19 cellular contexts compared by ENCODE assay signal in genomic region chr1:30258471-30258870, GRCh38.
DNase-seq lines count a peak whose midpoint lies in the region; ATAC-seq and TF ChIP-seq lines count a peak whose summit lies in the region.
"Had no signal": no experiment of that assay in that cellular context is flagged by ENCODE, and none has a peak within 500 bp of the region (broad histone marks: within the 10 kb centered on the region; RNA-seq: fewer than 3 reads in every experiment).

No MANE protein-coding gene starts in this region.

- H3K36me3 ChIP-seq in right atrium auricular region: no peaks in the 10 kb centered on the region
- H3K36me3 ChIP-seq in RWPE2 (ENCODE audit: low read depth): no peaks in the 10 kb centered on the region
- no peaks in the 10 kb centered on the region for H3K36me3 ChIP-seq in spleen
- H3K36me3 ChIP-seq: HAP-1 had no signal

- peaks cover 12% of the 10 kb centered on the region for H3K27me3 Mint-ChIP-seq in chondrocyte (ENCODE audit: low read depth)
- H3K27me3 Mint-ChIP-seq: CD4-positive, CD25-positive, alpha-beta regulatory T cell had no signal

- 60 to 89% (median 78%) methylated on average over 6 of the region's 6 CpGs for WGBS in spleen, 5 donors

- H3K4me3 ChIP-seq in right atrium auricular region (no peak overlapping the region), RWPE2 (ENCODE audit: severe bottlenecking) (no peak overlapping the region), spleen (no peak overlapping the region)
- H3K4me3 ChIP-seq: GM23338, HAP-1 had no signal

- H3K27ac ChIP-seq in right atrium auricular region (no peak overlapping the region), RWPE2 (ENCODE audit: poor library complexity, severe bottlenecking) (no peak overlapping the region), spleen (no peak overlapping the region)
- H3K27ac ChIP-seq: 22Rv1, C4-2B had no signal

- H3K4me1 Mint-ChIP-seq in chondrocyte (ENCODE audit: low read depth): no peaks in the 10 kb centered on the region
- H3K4me1 Mint-ChIP-seq: CD4-positive, CD25-positive, alpha-beta regulatory T cell had no signal

- no peak for TF ChIP-seq POLR2A in spleen (IDR thresholded peaks at IDR 0.05)

- no peak overlapping the region for H3K27ac Mint-ChIP-seq in chondrocyte (ENCODE audit: unreplicated experiment)
- H3K27ac Mint-ChIP-seq: CD4-positive, CD25-positive, alpha-beta regulatory T cell; CD8-positive, alpha-beta T cell; GM23338; HFFc6 had no signal

- no peaks in the 10 kb centered on the region for H3K9me3 ChIP-seq in right atrium auricular region
- no peaks in the 10 kb centered on the region for H3K9me3 ChIP-seq in RWPE2 (ENCODE audit: severe bottlenecking)
- peaks cover 0 to 3% (median 0%) of the 10 kb centered on the region in 8 donors for H3K9me3 ChIP-seq in spleen
- H3K9me3 ChIP-seq: Caco-2, HAP-1 had no signal

- TF ChIP-seq CTCF in right atrium auricular region (IDR thresholded peaks at IDR 0.05) (no peak), RWPE2 (IDR thresholded peaks at IDR 0.05; ENCODE audit: poor library complexity, severe bottlenecking) (no peak), chondrocyte (IDR thresholded peaks at IDR 0.05) (no peak), spleen (IDR thresholded peaks at IDR 0.05 in 8 of 11, conservative IDR thresholded peaks at IDR 0.05 in 3 of 11) (no peak)

- no peak overlapping the region for H3K4me3 Mint-ChIP-seq in chondrocyte (ENCODE audit: unreplicated experiment)
- H3K4me3 Mint-ChIP-seq: CD4-positive, CD25-positive, alpha-beta regulatory T cell; CD8-positive, alpha-beta T cell; GM23338; HFFc6 had no signal

- H3K4me1 ChIP-seq in right atrium auricular region (no peaks in the 10 kb centered on the region), RWPE2 (ENCODE audit: insufficient read depth, poor library complexity, severe bottlenecking) (no peaks in the 10 kb centered on the region), spleen (no peaks in the 10 kb centered on the region)
- H3K4me1 ChIP-seq: Caco-2, HAP-1 had no signal

- ATAC-seq in RWPE2 (ENCODE audit: low read depth) (no peak), GM18868 (IDR thresholded peaks at IDR 0.05; ENCODE audit: unreplicated experiment) (no peak)
- ATAC-seq: CD8-positive, alpha-beta T cell had no signal

- intact Hi-C loops in cardiac septum (cut with DNase I) (no loop called here), spleen (cut with DNase I; ENCODE audit: low total_unique reads) (no loop called here)

- peaks cover 4% of the 10 kb centered on the region for H3K9me3 Mint-ChIP-seq in chondrocyte (ENCODE audit: low read depth)
- H3K9me3 Mint-ChIP-seq: GM23338 had no signal

- no peaks in the 10 kb centered on the region for H3K27me3 ChIP-seq in right atrium auricular region
- H3K27me3 ChIP-seq in RWPE2 (ENCODE audit: insufficient read depth, poor library complexity, severe bottlenecking): peaks cover 18% of the 10 kb centered on the region
- H3K27me3 ChIP-seq in spleen (replicated peaks in 1 of 7): peaks cover 0 to 59% (median 0%) of the 10 kb centered on the region in 7 donors

- no peaks in the 10 kb centered on the region for H3K36me3 Mint-ChIP-seq in chondrocyte (ENCODE audit: low read depth)
- H3K36me3 Mint-ChIP-seq: CD4-positive, CD25-positive, alpha-beta regulatory T cell; CD8-positive, alpha-beta T cell had no signal

- DNase-seq in cardiac septum (ENCODE audit: low spot score): peak; percentile 24
- no peak for DNase-seq in right atrium auricular region (ENCODE audit: low spot score)
- DNase-seq in RWPE2 (ENCODE audit: low spot score): peak; percentile 5
- peak; percentile 30 for DNase-seq in chondrocyte (ENCODE audit: low spot score)
- peak; percentile 14 for DNase-seq in spleen
- no peak for DNase-seq in activated T-cell treated with anti-CD3 and anti-CD28 coated beads, Interleukin-2, amount 50 U/mL, for 48 hours
- DNase-seq in AML-193 (lab: John Stamatoyannopoulos, UW): no peak
- DNase-seq: ACHN; Caco-2; CD4-positive, CD25-positive, alpha-beta regulatory T cell; CD8-positive, alpha-beta T cell; DMS153; DND-41; HFFc6 had no signal

Comparison
In these comparisons a context has a peak if more than half of its experiments do, and no peak if none do; other contexts are left out.
1. DNase-seq: peak in cardiac septum (single experiment), RWPE2 (single experiment), chondrocyte (single experiment) and spleen (single experiment); none in right atrium auricular region (single experiment), activated T-cell treated with anti-CD3 and anti-CD28 coated beads, Interleukin-2, amount 50 U/mL, for 48 hours (0 of 2) and AML-193 (0 of 2).